Comparison of ENCODE assay signal across 13 cellular contexts in the genomic region with DNA sequence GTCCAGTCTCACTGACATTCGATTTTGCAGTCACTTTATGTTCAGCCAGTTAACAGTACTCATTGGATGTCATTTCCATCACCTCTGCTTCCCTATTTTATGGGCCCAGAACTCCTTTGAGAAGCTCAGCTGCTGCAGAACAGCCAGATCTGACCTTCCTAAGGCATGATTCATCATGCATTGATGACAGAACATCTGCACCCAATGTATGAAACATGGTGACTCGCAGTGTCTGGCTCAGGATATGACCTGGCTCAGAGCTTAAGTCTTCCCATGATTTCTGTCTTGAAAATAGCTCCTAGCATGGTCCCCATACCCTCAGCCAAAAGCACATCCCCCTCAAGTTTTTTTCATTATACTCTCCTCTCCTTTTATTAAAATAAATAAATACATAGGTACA.
DNase-seq lines count a peak whose midpoint lies in the region; TF ChIP-seq lines count a peak whose summit lies in the region.
"Had no signal": no experiment of that assay in that cellular context is flagged by ENCODE, and none has a peak within 500 bp of the region (broad histone marks: within the 10 kb centered on the region; RNA-seq: fewer than 3 reads in every experiment).

No MANE protein-coding gene starts in this region.

- H3K36me3 ChIP-seq in mesenchymal stem cell (ENCODE audit: control insufficient read depth in 1 of 2, insufficient read depth in 2 of 2, low read depth in 1 of 2, low read length in 2 of 2) (peaks cover 0 to 6% of the 10 kb centered on the region in 2 experiments), testis (ENCODE audit: low read depth, missing control alignments) (no peaks in the 10 kb centered on the region)
- H3K36me3 ChIP-seq: colonic mucosa had no signal

- H3K14ac ChIP-seq in mesenchymal stem cell (ENCODE audit: low read length in 2 of 2), result no peak overlapping the region

- no peak overlapping the region for H3K4me3 ChIP-seq in mesenchymal stem cell (ENCODE audit: insufficient read depth in 1 of 2, low read depth in 1 of 2, low read length in 2 of 2)
- no peak overlapping the region for H3K4me3 ChIP-seq in testis
- H3K4me3 ChIP-seq: colonic mucosa had no signal

- H3K23ac ChIP-seq in mesenchymal stem cell (ENCODE audit: low read length in 2 of 2), result no peak overlapping the region

- intact Hi-C loops in testis (cut with DNase I; ENCODE audit: low total_unique reads), result no loop called here

- H2BK5ac ChIP-seq in mesenchymal stem cell (ENCODE audit: low read depth, low read length, poor library complexity, severe bottlenecking), result no peak overlapping the region

- H3K4me2 ChIP-seq in mesenchymal stem cell (ENCODE audit: low read length, poor library complexity, severe bottlenecking), result no peak overlapping the region

- H4K8ac ChIP-seq in mesenchymal stem cell (ENCODE audit: low read length), result no peak overlapping the region

- H3K9me3 ChIP-seq in mesenchymal stem cell (ENCODE audit: control insufficient read depth, low read length) (no peaks in the 10 kb centered on the region), testis (no peaks in the 10 kb centered on the region)
- H3K9me3 ChIP-seq: colonic mucosa had no signal

- no peak for TF ChIP-seq CTCF in testis (IDR thresholded peaks at IDR 0.05)

- H3K18ac ChIP-seq in mesenchymal stem cell (ENCODE audit: low read depth in 1 of 2, low read length in 2 of 2), result no peak overlapping the region

- H3K27ac ChIP-seq in mesenchymal stem cell (ENCODE audit: low read length, poor library complexity, severe bottlenecking), result no peak overlapping the region
- no peak overlapping the region for H3K27ac ChIP-seq in testis
- H3K27ac ChIP-seq: colonic mucosa had no signal

- DNase-seq in Daoy (ENCODE audit: low read depth), result peak; percentile 72
- peak; percentile 3 to 11 for DNase-seq in Kasumi-1 (lab: John Stamatoyannopoulos, UW)
- DNase-seq in dedifferentiated amniotic fluid mesenchymal stem cell (ENCODE audit: extremely low spot score), result peak; percentile 58
- DNase-seq in mesenchymal stem cell, result peak; percentile 64
- DNase-seq in testis, result no peak
- no peak for DNase-seq in stimulated activated CD4-positive, alpha-beta T cell treated with anti-CD3 and anti-CD28 coated beads, Interleukin-1b, Interleukin-23, amount 100 ng/mL, for 48 hours
- no peak for DNase-seq in NCI-H2029 (lab: John Stamatoyannopoulos, UW)
- DNase-seq in germinal center (ENCODE audit: low spot score), result no peak
- DNase-seq: activated T-cell treated with anti-CD3 and anti-CD28 coated beads, Interleukin-2, amount 50 U/mL, for 24 hours; colonic mucosa; DMS79 treated with DMSO at 0.1 percent for 48 hours; naive thymus-derived CD4-positive, alpha-beta T cell; NCI-H1092 had no signal

- H3K79me1 ChIP-seq in mesenchymal stem cell (replicated peaks; ENCODE audit: low read length, poor library complexity, severe bottlenecking), result no peaks in the 10 kb centered on the region

- H2BK15ac ChIP-seq in mesenchymal stem cell (ENCODE audit: low read depth, poor library complexity, severe bottlenecking), result no peak overlapping the region

- H3K27me3 ChIP-seq in mesenchymal stem cell (ENCODE audit: control insufficient read depth in 1 of 2, insufficient read depth in 1 of 2, low read length in 2 of 2), result no peaks in the 10 kb centered on the region
- no peaks in the 10 kb centered on the region for H3K27me3 ChIP-seq in testis
- H3K27me3 ChIP-seq: colonic mucosa had no signal

- no peak overlapping the region for H2BK12ac ChIP-seq in mesenchymal stem cell (ENCODE audit: low read length in 2 of 2)

- H2AFZ ChIP-seq in mesenchymal stem cell (ENCODE audit: low read depth, low read length), result no peak overlapping the region

- H3K4me1 ChIP-seq in mesenchymal stem cell (ENCODE audit: control insufficient read depth, insufficient read depth, low read depth, low read length) (no peaks in the 10 kb centered on the region), testis (no peaks in the 10 kb centered on the region)
- H3K4me1 ChIP-seq: colonic mucosa had no signal

- 36% methylated on average over 2 of the region's 2 CpGs for WGBS in mesenchymal stem cell
- 76 to 85% methylated on average over 2 of the region's 2 CpGs for WGBS in testis, 2 donors

- H4K91ac ChIP-seq in mesenchymal stem cell (ENCODE audit: low read length), result no peak overlapping the region

- no peak overlapping the region for H3K4ac ChIP-seq in mesenchymal stem cell (ENCODE audit: low read depth in 1 of 2, low read length in 2 of 2)

- TF ChIP-seq POLR2A in testis (IDR thresholded peaks at IDR 0.05), result no peak

- H3K9ac ChIP-seq in mesenchymal stem cell (ENCODE audit: low read length), result no peak overlapping the region

- H2AK5ac ChIP-seq in mesenchymal stem cell (ENCODE audit: low read length, severe bottlenecking), result no peak overlapping the region

- no peak overlapping the region for H2BK120ac ChIP-seq in mesenchymal stem cell (ENCODE audit: low read depth, low read length)

Comparison
In these comparisons a context has a peak if more than half of its experiments do, and no peak if none do; other contexts are left out.
1. DNase-seq: peak in Daoy (single experiment), Kasumi-1 (2 of 2), dedifferentiated amniotic fluid mesenchymal stem cell (single experiment) and mesenchymal stem cell (single experiment); none in testis (single experiment), stimulated activated CD4-positive, alpha-beta T cell treated with anti-CD3 and anti-CD28 coated beads, Interleukin-1b, Interleukin-23, amount 100 ng/mL, for 48 hours (single experiment), NCI-H2029 (single experiment) and germinal center (single experiment).